ENCODE assay signal across 8 cellular contexts in the genomic region with DNA sequence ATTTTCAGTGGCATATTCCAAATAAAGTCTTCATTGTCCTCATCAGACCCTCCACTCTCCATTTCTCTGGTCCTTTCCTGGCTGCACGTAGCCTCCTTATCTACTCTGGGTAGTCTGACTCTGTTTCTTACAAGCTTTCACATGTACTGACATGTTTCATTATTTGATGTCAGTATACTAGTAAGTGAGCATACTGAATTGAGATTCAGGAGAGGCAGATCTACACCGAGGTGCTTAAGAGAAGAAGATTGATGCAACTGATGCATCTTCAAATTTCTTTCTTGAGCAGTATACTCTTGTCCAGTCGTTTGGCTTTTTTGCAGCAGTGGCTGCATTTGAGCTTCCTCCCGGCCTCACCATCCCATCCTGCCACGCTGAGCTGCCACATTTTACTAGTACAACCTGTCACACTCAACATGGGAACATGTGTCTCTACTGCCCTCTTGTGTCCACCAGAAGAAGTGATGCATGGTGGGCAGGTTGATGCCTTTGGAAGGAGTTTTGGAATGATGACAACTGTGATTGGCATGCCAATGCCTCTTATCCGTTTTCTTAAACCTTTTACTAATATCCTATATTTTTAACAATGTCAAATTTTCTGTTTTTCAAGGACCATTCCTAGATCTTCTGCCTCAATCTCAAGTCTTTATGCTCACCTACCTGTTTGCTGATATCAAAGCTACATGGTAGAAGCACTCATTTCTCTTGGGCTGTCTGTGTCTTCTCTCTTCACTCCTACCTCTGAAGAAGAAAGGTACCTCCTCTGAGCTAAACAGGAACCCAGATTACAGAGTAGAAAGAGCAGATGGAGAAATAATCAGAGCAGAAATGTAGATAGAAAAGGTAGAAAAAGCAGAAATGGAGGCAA. TPM values are rescaled to one million over a fixed set of nuclear protein-coding genes. Genes with fewer than 3 reads are reported as not detected.
DNase-seq lines count a peak whose midpoint lies in the region; ATAC-seq and TF ChIP-seq lines count a peak whose summit lies in the region.

No MANE protein-coding gene starts in this region.

- H3K9me3 ChIP-seq in gastroesophageal sphincter (no peaks in the 10 kb centered on the region), prostate gland (no peaks in the 10 kb centered on the region), aorta (ENCODE audit: control insufficient read depth, low read length) (no peaks in the 10 kb centered on the region)

- no peak for TF ChIP-seq POLR2A in gastroesophageal sphincter (IDR thresholded peaks at IDR 0.05)
- no peak for TF ChIP-seq POLR2A in prostate gland (IDR thresholded peaks at IDR 0.05)

- H3K27me3 ChIP-seq in H7 (ENCODE audit: control insufficient read depth, insufficient read depth, low read length) (no peaks in the 10 kb centered on the region), gastroesophageal sphincter (no peaks in the 10 kb centered on the region), prostate gland (replicated peaks; ENCODE audit: insufficient read depth) (no peaks in the 10 kb centered on the region), aorta (ENCODE audit: control insufficient read depth in 1 of 2, insufficient read depth in 2 of 2, low read length in 1 of 2) (no peaks in the 10 kb centered on the region)

- 14 to 28% methylated on average over 5 to 6 of the region's 6 CpGs for WGBS in gastroesophageal sphincter (ENCODE audit: low coverage in 1 of 2), 2 donors
- 25% methylated on average over 6 of the region's 6 CpGs for WGBS in prostate gland
- WGBS in aorta, 2 donors, result 22 to 25% methylated on average over 6 of the region's 6 CpGs

- CTCF ChIA-PET in GM10248 (lab: Yijun Ruan, JAX) (interaction anchor here (0.7 to 4.2 kb wide), 48 partner anchors 8 to 442 kb away, joined by 3 to 23 read pairs (median 4); partner anchors contain the start of genes CIP2A, DZIP3 and GUCA1C), RWPE1 (lab: Yijun Ruan, JAX) (interaction anchor here (0.6 to 1.7 kb wide), 12 partner anchors 10 to 451 kb away, joined by 3 to 15 read pairs (median 4); no protein-coding TSS in a partner anchor)

- H3K4me1 ChIP-seq in gastroesophageal sphincter (no peaks in the 10 kb centered on the region), prostate gland (replicated peaks) (no peaks in the 10 kb centered on the region), aorta (ENCODE audit: control insufficient read depth in 1 of 2, insufficient read depth in 2 of 2, low read length in 2 of 2) (peaks cover 0 to 2% of the 10 kb centered on the region in 2 donors)

- H3K4me3 ChIP-seq in H7 (ENCODE audit: insufficient read depth, low read depth, low read length), result no peak overlapping the region
- H3K4me3 ChIP-seq in gastroesophageal sphincter, result no peak overlapping the region
- H3K4me3 ChIP-seq in prostate gland, result no peak overlapping the region
- no peak overlapping the region for H3K4me3 ChIP-seq in aorta (ENCODE audit: low read length in 2 of 2)

- intact Hi-C loops in activated T-helper 2 cell treated with anti-CD3 and anti-CD28 coated beads, Interferon-gamma antibody, Interleukin-2, Interleukin-4, amounts not matched to agents 10 μg/mL and 5 μg/mL and 100 μg/mL, durations not matched to agents 14 hours and 24 hours and 36 hours (cut with micrococcal nuclease), result loop anchor here (1.0 to 10.0 kb wide), 6 partner anchors 78 to 426 kb away; partner anchors contain the start of genes CIP2A, DZIP3 and TRAT1
- intact Hi-C loops in prostate gland (cut with DNase I), result loop anchor here (2.0 kb wide), 1 partner anchor 252 kb away; no protein-coding TSS in a partner anchor
- intact Hi-C loops in aorta (cut with DNase I), result loop anchor here (5.0 to 10.0 kb wide), 2 partner anchors 250 to 253 kb away; no protein-coding TSS in a partner anchor

- no peak for TF ChIP-seq EP300 in gastroesophageal sphincter (IDR thresholded peaks at IDR 0.05)

- no peak overlapping the region for H3K27ac Mint-ChIP-seq in activated T-helper 2 cell treated with anti-CD3 and anti-CD28 coated beads, Interferon-gamma antibody, Interleukin-2, Interleukin-4, amounts not matched to agents 10 μg/mL and 5 μg/mL and 100 μg/mL, durations not matched to agents 14 hours and 24 hours and 36 hours

- H3K27ac ChIP-seq in RWPE1 (no peak overlapping the region), gastroesophageal sphincter (no peak overlapping the region), prostate gland (no peak overlapping the region), aorta (ENCODE audit: low read depth in 1 of 2, low read length in 2 of 2) (no peak overlapping the region)

- POLR2A ChIA-PET in GM10248 (lab: Yijun Ruan, JAX) (no interaction called here), RWPE1 (lab: Yijun Ruan, JAX; ENCODE audit: low non-redundant PET) (no interaction called here)

- H3K4me1 Mint-ChIP-seq in activated T-helper 2 cell treated with anti-CD3 and anti-CD28 coated beads, Interferon-gamma antibody, Interleukin-2, Interleukin-4, amounts not matched to agents 10 μg/mL and 5 μg/mL and 100 μg/mL, durations not matched to agents 14 hours and 24 hours and 36 hours (ENCODE audit: low read depth), result peaks cover 16% of the 10 kb centered on the region

- peaks cover 19% of the 10 kb centered on the region for H3K27me3 Mint-ChIP-seq in activated T-helper 2 cell treated with anti-CD3 and anti-CD28 coated beads, Interferon-gamma antibody, Interleukin-2, Interleukin-4, amounts not matched to agents 10 μg/mL and 5 μg/mL and 100 μg/mL, durations not matched to agents 14 hours and 24 hours and 36 hours (ENCODE audit: low read depth)

- no peaks in the 10 kb centered on the region for H3K36me3 Mint-ChIP-seq in activated T-helper 2 cell treated with anti-CD3 and anti-CD28 coated beads, Interferon-gamma antibody, Interleukin-2, Interleukin-4, amounts not matched to agents 10 μg/mL and 5 μg/mL and 100 μg/mL, durations not matched to agents 14 hours and 24 hours and 36 hours (ENCODE audit: low read depth)

- ATAC-seq in gastroesophageal sphincter (no peak), aorta (ENCODE audit: low FRiP score) (peak; percentile 71)

- peak; percentile 61 for DNase-seq in GM10248 (ENCODE audit: extremely low spot score)
- DNase-seq in H7, result peak; percentile 72
- DNase-seq in RWPE1 (ENCODE audit: low spot score), result peak; percentile 64
- peak; percentile 57 for DNase-seq in activated T-helper 2 cell treated with anti-CD3 and anti-CD28 coated beads, Interferon-gamma antibody, Interleukin-2, Interleukin-4, amounts not matched to agents 10 μg/mL and 5 μg/mL and 100 μg/mL, durations not matched to agents 14 hours and 24 hours and 36 hours (ENCODE audit: low spot score)
- DNase-seq in prostate gland (ENCODE audit: low spot score), result peak; percentile 10
- DNase-seq in aorta, result no peak

- peak overlapping the region; percentile 5 for H3K4me3 Mint-ChIP-seq in activated T-helper 2 cell treated with anti-CD3 and anti-CD28 coated beads, Interferon-gamma antibody, Interleukin-2, Interleukin-4, amounts not matched to agents 10 μg/mL and 5 μg/mL and 100 μg/mL, durations not matched to agents 14 hours and 24 hours and 36 hours (ENCODE audit: low read depth)

- H3K36me3 ChIP-seq in H7 (replicated peaks; ENCODE audit: control insufficient read depth, insufficient read depth, low read length) (no peaks in the 10 kb centered on the region), gastroesophageal sphincter (no peaks in the 10 kb centered on the region), prostate gland (no peaks in the 10 kb centered on the region), aorta (ENCODE audit: control insufficient read depth in 1 of 2, insufficient read depth in 2 of 2, low read length in 1 of 2) (no peaks in the 10 kb centered on the region)

- H3K9me3 Mint-ChIP-seq in activated T-helper 2 cell treated with anti-CD3 and anti-CD28 coated beads, Interferon-gamma antibody, Interleukin-2, Interleukin-4, amounts not matched to agents 10 μg/mL and 5 μg/mL and 100 μg/mL, durations not matched to agents 14 hours and 24 hours and 36 hours, result no peaks in the 10 kb centered on the region

- peak; percentile 86 for TF ChIP-seq CTCF in GM10248 (IDR thresholded peaks at IDR 0.05; ENCODE audit: control extremely low read depth, extremely low read depth, low read depth, missing control alignments)
- peak; percentile 88 for TF ChIP-seq CTCF in LNCAP (IDR thresholded peaks at IDR 0.05)
- TF ChIP-seq CTCF in RWPE1 (conservative IDR thresholded peaks at IDR 0.05; ENCODE audit: low read depth), result peak; percentile 78
- TF ChIP-seq CTCF in gastroesophageal sphincter (IDR thresholded peaks at IDR 0.05), result peak; percentile 31 to 74 (median 45)
- peak; percentile 31 to 72 (median 60) for TF ChIP-seq CTCF in prostate gland (IDR thresholded peaks at IDR 0.05)

RNA-seq across cellular contexts. Expression of gene GUCA1C, which starts 38.7 kb away (rescaled TPM):
- total RNA-seq in H7 (2014; rRNA removed; shearing (Covaris generic)), result not detected in 2 replicates
- not detected in 2 replicates for total RNA-seq in activated T-helper 2 cell treated with anti-CD3 and anti-CD28 coated beads, Interferon-gamma antibody, Interleukin-2, Interleukin-4, amounts not matched to agents 10 μg/mL and 5 μg/mL and 100 μg/mL, durations not matched to agents 14 hours and 24 hours and 36 hours
- total RNA-seq in gastroesophageal sphincter (not detected), prostate gland (not detected), aorta (not detected)
- not detected for polyA plus RNA-seq in aorta

Comparison
In these comparisons a context has a peak if more than half of its experiments do, and no peak if none do; other contexts are left out.
1. DNase-seq: peak in GM10248 (single experiment), H7 (single experiment), RWPE1 (single experiment), activated T-helper 2 cell treated with anti-CD3 and anti-CD28 coated beads, Interferon-gamma antibody, Interleukin-2, Interleukin-4, amounts not matched to agents 10 μg/mL and 5 μg/mL and 100 μg/mL, durations not matched to agents 14 hours and 24 hours and 36 hours (single experiment) and prostate gland (single experiment); none in aorta (0 of 2).
2. Peak in every context shown above with its lines, with median percentiles within 50 percentile points of each other: CTCF ChIP-seq.